ENCODE assay signal across 24 cellular contexts in the genomic region with DNA sequence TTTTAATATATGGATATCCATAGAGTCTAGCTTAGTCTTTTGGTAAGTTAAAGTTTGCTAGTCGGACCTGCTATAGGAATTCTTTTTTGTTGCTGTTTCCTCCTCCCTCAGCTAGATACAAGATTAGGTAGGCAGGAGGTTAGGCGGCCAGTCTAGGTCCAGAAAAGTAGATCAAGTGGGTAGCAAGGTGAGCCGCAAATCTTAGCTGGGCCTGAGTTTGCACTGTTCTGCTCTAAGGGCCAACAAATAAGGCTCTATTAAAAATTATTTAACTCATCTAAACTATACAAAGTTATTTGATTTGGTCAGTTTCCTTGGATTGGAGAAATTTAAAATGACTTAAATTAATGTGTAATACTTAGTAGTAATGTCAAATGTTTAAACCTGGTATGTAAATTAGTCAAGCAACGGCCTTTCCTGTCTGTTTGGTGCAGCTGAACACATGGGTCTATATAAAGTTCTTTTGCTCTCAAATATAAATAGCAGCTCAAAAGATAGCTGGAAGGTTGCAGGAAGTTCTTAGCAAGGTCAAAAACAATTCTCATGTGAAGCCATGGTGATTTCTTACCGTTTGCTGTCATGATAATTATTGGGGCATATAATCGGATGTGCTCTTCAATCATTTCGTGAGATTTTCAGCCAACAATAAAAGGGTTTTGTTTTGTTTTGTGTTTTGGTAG.
"Had no signal": no experiment of that assay in that cellular context is flagged by ENCODE, and none has a peak within 500 bp of the region (broad histone marks: within the 10 kb centered on the region; RNA-seq: fewer than 3 reads in every experiment).

No MANE protein-coding gene starts in this region.

- H2AFZ ChIP-seq: neural progenitor cell had no signal

- H3K36me3 Mint-ChIP-seq: activated CD8-positive, alpha-beta memory T cell treated with anti-CD3 and anti-CD28 coated beads, Interleukin-2, amount 10 ng/mL, durations not matched to agents 7 days and 5 days; type B pancreatic cell had no signal

- H3K9me3 Mint-ChIP-seq: activated B cell treated with CpG ODN at 0.5 μM for 24 hours; activated CD4-positive, alpha-beta memory T cell treated with anti-CD3 and anti-CD28 coated beads, Interleukin-2, amount 10 ng/mL, durations not matched to agents 7 days and 5 days; activated naive CD4-positive, alpha-beta T cell treated with anti-CD3 and anti-CD28 coated beads for 36 hours; activated naive CD8-positive, alpha-beta T cell treated with anti-CD3 and anti-CD28 coated beads, Interleukin-2, amount 50 U/mL, for 24 hours; activated T-helper 2 cell treated with anti-CD3 and anti-CD28 coated beads, Interferon-gamma antibody, Interleukin-2, Interleukin-4, amounts not matched to agents 10 μg/mL and 5 μg/mL and 100 μg/mL, durations not matched to agents 14 hours and 24 hours and 36 hours; central memory CD8-positive, alpha-beta T cell; endodermal cell; neural progenitor cell; stimulated activated memory B cell treated with anti-CD40 and anti-IgM and Interleukin-4, amounts not matched to agents 10 μg/mL and 1 μg/mL and 100 μg/mL, for 72 hours; type B pancreatic cell had no signal

- H3K36me3 ChIP-seq: colonic mucosa, neural progenitor cell had no signal

- H3K4me3 ChIP-seq: colonic mucosa, left lung, neural progenitor cell, psoas muscle, smooth muscle cell, testis had no signal

- H3K9ac ChIP-seq: neural progenitor cell had no signal

- H3K4me2 ChIP-seq: neural progenitor cell, smooth muscle cell had no signal

- H3K27me3 ChIP-seq: colonic mucosa, left lung, neural progenitor cell, testis had no signal

- H3K4me1 Mint-ChIP-seq: central memory CD8-positive, alpha-beta T cell; neural progenitor cell had no signal

- DNase-seq: activated B cell treated with CpG ODN at 0.5 μM for 24 hours; activated CD4-positive, alpha-beta memory T cell treated with anti-CD3 and anti-CD28 coated beads, Interleukin-2, amount 10 ng/mL, durations not matched to agents 7 days and 5 days; activated CD4-positive, alpha-beta T cell treated with anti-CD3 and anti-CD28 coated beads for 48 hours; activated CD8-positive, alpha-beta memory T cell treated with anti-CD3 and anti-CD28 coated beads, Interleukin-2, amount 10 ng/mL, durations not matched to agents 7 days and 5 days; activated naive CD4-positive, alpha-beta T cell treated with anti-CD3 and anti-CD28 coated beads for 36 hours; activated naive CD8-positive, alpha-beta T cell treated with anti-CD3 and anti-CD28 coated beads, Interleukin-2, amount 50 U/mL, for 24 hours; anterior cingulate cortex; colonic mucosa; endodermal cell; foreskin keratinocyte; glutamatergic neuron; kidney; left lung; psoas muscle; stimulated activated CD4-positive, alpha-beta T cell treated with anti-CD3 and anti-CD28 coated beads, Interleukin-4, amount 100 ng/mL, for 24 hours; testis had no signal

- H3K4me3 Mint-ChIP-seq: activated B cell treated with CpG ODN at 0.5 μM for 24 hours; activated CD4-positive, alpha-beta memory T cell treated with anti-CD3 and anti-CD28 coated beads, Interleukin-2, amount 10 ng/mL, durations not matched to agents 7 days and 5 days; activated CD8-positive, alpha-beta memory T cell treated with anti-CD3 and anti-CD28 coated beads, Interleukin-2, amount 10 ng/mL, durations not matched to agents 7 days and 5 days; activated naive CD4-positive, alpha-beta T cell treated with anti-CD3 and anti-CD28 coated beads for 36 hours; activated naive CD8-positive, alpha-beta T cell treated with anti-CD3 and anti-CD28 coated beads, Interleukin-2, amount 50 U/mL, for 24 hours; brain; central memory CD8-positive, alpha-beta T cell; endodermal cell; neural progenitor cell; stimulated activated memory B cell treated with anti-CD40 and anti-IgM and Interleukin-4, amounts not matched to agents 10 μg/mL and 1 μg/mL and 100 μg/mL, for 72 hours; type B pancreatic cell had no signal

- FAIRE-seq: kidney had no signal

- H3K4me1 ChIP-seq: colonic mucosa, foreskin keratinocyte, left lung, neural progenitor cell, psoas muscle, testis had no signal

- H3K9me3 ChIP-seq: colonic mucosa, left lung, psoas muscle, testis had no signal

- ATAC-seq: activated CD8-positive, alpha-beta memory T cell treated with anti-CD3 and anti-CD28 coated beads, Interleukin-2, amount 10 ng/mL, durations not matched to agents 7 days and 5 days; activated naive CD8-positive, alpha-beta T cell treated with anti-CD3 and anti-CD28 coated beads, Interleukin-2, amount 50 U/mL, for 24 hours; foreskin keratinocyte; left lung; psoas muscle; sciatic nerve; stimulated activated memory B cell treated with anti-CD40 and anti-IgM and Interleukin-4, amounts not matched to agents 10 μg/mL and 1 μg/mL and 100 μg/mL, for 72 hours had no signal

- H3K27ac ChIP-seq: colonic mucosa, foreskin keratinocyte, left lung, neural progenitor cell, psoas muscle, testis had no signal

- H3K27me3 Mint-ChIP-seq: activated B cell treated with CpG ODN at 0.5 μM for 24 hours; stimulated activated memory B cell treated with anti-CD40 and anti-IgM and Interleukin-4, amounts not matched to agents 10 μg/mL and 1 μg/mL and 100 μg/mL, for 72 hours; type B pancreatic cell had no signal

- H3K27ac Mint-ChIP-seq: activated B cell treated with CpG ODN at 0.5 μM for 24 hours; activated CD4-positive, alpha-beta memory T cell treated with anti-CD3 and anti-CD28 coated beads, Interleukin-2, amount 10 ng/mL, durations not matched to agents 7 days and 5 days; activated CD8-positive, alpha-beta memory T cell treated with anti-CD3 and anti-CD28 coated beads, Interleukin-2, amount 10 ng/mL, durations not matched to agents 7 days and 5 days; activated naive CD4-positive, alpha-beta T cell treated with anti-CD3 and anti-CD28 coated beads for 36 hours; activated naive CD8-positive, alpha-beta T cell treated with anti-CD3 and anti-CD28 coated beads, Interleukin-2, amount 50 U/mL, for 24 hours; activated T-helper 2 cell treated with anti-CD3 and anti-CD28 coated beads, Interferon-gamma antibody, Interleukin-2, Interleukin-4, amounts not matched to agents 10 μg/mL and 5 μg/mL and 100 μg/mL, durations not matched to agents 14 hours and 24 hours and 36 hours; brain; endodermal cell; neural progenitor cell; stimulated activated memory B cell treated with anti-CD40 and anti-IgM and Interleukin-4, amounts not matched to agents 10 μg/mL and 1 μg/mL and 100 μg/mL, for 72 hours; type B pancreatic cell had no signal
